10 cellular contexts compared by ENCODE assay signal in the genomic region with DNA sequence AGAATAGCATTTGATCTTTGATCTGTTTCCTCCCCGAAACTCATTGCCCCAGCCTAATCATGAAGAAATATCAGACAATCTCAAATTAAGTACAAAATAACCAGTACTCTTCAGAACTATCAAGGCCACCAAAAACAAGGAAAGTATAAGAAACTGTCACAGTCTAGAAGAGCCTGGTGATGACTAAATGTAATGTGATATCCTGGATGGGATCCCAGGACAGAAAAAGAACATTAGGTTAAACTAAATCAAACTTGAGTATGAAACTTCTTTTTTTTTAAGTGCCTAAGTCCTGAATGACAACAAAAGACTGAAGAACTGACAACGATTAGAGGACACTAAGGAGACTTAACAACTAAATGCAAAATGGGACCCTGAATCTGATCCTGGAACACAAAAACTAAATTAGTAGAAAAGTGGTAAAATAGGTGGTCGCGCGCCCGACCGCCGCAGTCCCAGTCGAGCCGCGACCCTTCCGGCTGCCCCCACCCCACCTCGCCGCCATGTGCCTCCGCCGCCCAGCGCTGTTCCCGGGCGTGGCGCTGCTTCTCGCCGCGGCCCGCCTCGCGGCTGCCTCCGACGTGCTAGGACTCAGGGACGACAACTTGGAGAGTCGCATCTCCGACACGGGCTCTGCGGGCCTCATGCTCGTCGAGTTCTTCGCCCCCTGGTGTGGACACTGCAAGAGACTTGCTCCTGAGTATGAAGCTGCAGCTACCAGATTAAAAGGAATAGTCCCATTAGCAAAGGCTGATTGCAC. TPM values are rescaled to one million over a fixed set of nuclear protein-coding genes. Genes with fewer than 3 reads are reported as not detected.
DNase-seq lines count a peak whose midpoint lies in the region; ATAC-seq and TF ChIP-seq lines count a peak whose summit lies in the region.
"Had no signal": no experiment of that assay in that cellular context is flagged by ENCODE, and none has a peak within 500 bp of the region (broad histone marks: within the 10 kb centered on the region; RNA-seq: fewer than 3 reads in every experiment).

No MANE protein-coding gene starts in this region.

- H3K27me3 Mint-ChIP-seq in activated naive CD8-positive, alpha-beta T cell treated with anti-CD3 and anti-CD28 coated beads, Interleukin-2, amount 50 U/mL, for 24 hours, result peaks cover 4% of the 10 kb centered on the region

- intact Hi-C loops in Right ventricle myocardium superior (cut with DNase I) (no loop called here), sciatic nerve (cut with DNase I) (no loop called here)

- no peak overlapping the region for H3K4me3 Mint-ChIP-seq in activated naive CD8-positive, alpha-beta T cell treated with anti-CD3 and anti-CD28 coated beads, Interleukin-2, amount 50 U/mL, for 24 hours

- no peak for ATAC-seq in activated naive CD8-positive, alpha-beta T cell treated with anti-CD3 and anti-CD28 coated beads, Interleukin-2, amount 50 U/mL, for 24 hours
- ATAC-seq in Right ventricle myocardium superior (ENCODE audit: poor library complexity), result no peak
- ATAC-seq in sciatic nerve, result no peak
- no peak for ATAC-seq in GM18868 (IDR thresholded peaks at IDR 0.05; ENCODE audit: unreplicated experiment)

- H3K27ac ChIP-seq in C4-2B, result peak overlapping the region; percentile 9; the same call in 1 of the 2 replicates

- peaks cover 20% of the 10 kb centered on the region for H3K9me3 Mint-ChIP-seq in activated naive CD8-positive, alpha-beta T cell treated with anti-CD3 and anti-CD28 coated beads, Interleukin-2, amount 50 U/mL, for 24 hours

- H3K27ac Mint-ChIP-seq in activated naive CD8-positive, alpha-beta T cell treated with anti-CD3 and anti-CD28 coated beads, Interleukin-2, amount 50 U/mL, for 24 hours, result no peak overlapping the region

- DNase-seq in activated naive CD8-positive, alpha-beta T cell treated with anti-CD3 and anti-CD28 coated beads, Interleukin-2, amount 50 U/mL, for 24 hours, result peak; percentile 7
- DNase-seq in Right ventricle myocardium superior, result peak; percentile 41
- peak; percentile 56 for DNase-seq in sciatic nerve (ENCODE audit: low spot score)
- DNase-seq in HuH-7 (ENCODE audit: low spot score), result no peak
- DNase-seq in UCSD-AML1 (lab: John Stamatoyannopoulos, UW; ENCODE audit: unreplicated experiment), result no peak
- no peak for DNase-seq in GM19238 (ENCODE audit: insufficient read length, low spot score)
- DNase-seq: DMS53 had no signal

- H3K36me3 Mint-ChIP-seq in activated naive CD8-positive, alpha-beta T cell treated with anti-CD3 and anti-CD28 coated beads, Interleukin-2, amount 50 U/mL, for 24 hours (ENCODE audit: low read depth), result peaks cover 21% of the 10 kb centered on the region

- H3K4me1 Mint-ChIP-seq in activated naive CD8-positive, alpha-beta T cell treated with anti-CD3 and anti-CD28 coated beads, Interleukin-2, amount 50 U/mL, for 24 hours, result peaks cover 14% of the 10 kb centered on the region

- no peak for TF ChIP-seq CTCF in C4-2B (conservative IDR thresholded peaks at IDR 0.05)

RNA-seq across cellular contexts. Expression of a gene that starts 5.5 kb away (rescaled TPM):
- total RNA-seq in Right ventricle myocardium superior (49.0 TPM), sciatic nerve (19.0 TPM)

RNA-seq across cellular contexts. Expression of a gene that starts 47.3 kb away (rescaled TPM):
- total RNA-seq in Right ventricle myocardium superior (8.5 TPM), sciatic nerve (3.3 TPM)
- total RNA-seq: HT1080 had no signal

Comparison
In these comparisons a context has a peak if more than half of its experiments do, and no peak if none do; other contexts are left out.
1. DNase-seq: peak in activated naive CD8-positive, alpha-beta T cell treated with anti-CD3 and anti-CD28 coated beads, Interleukin-2, amount 50 U/mL, for 24 hours (single experiment), Right ventricle myocardium superior (single experiment) and sciatic nerve (single experiment); none in HuH-7 (single experiment), UCSD-AML1 (single experiment) and GM19238 (single experiment).